ENCODE assay signal across 8 cellular contexts in genomic region chr5:177455036-177455660, GRCh38. TPM values are rescaled to one million over a fixed set of nuclear protein-coding genes. Genes with fewer than 3 reads are reported as not detected.
DNase-seq lines count a peak whose midpoint lies in the region; ATAC-seq, FAIRE-seq and TF ChIP-seq lines count a peak whose summit lies in the region.

No MANE protein-coding gene starts in this region.

- TF ChIP-seq POLR2A in testis (IDR thresholded peaks at IDR 0.05): no peak

- H3K27me3 Mint-ChIP-seq in activated T-helper 17 cell treated with anti-CD3 and anti-CD28 coated beads, Interleukin-2, amount 50 U/mL, for 72 hours: no peaks in the 10 kb centered on the region

- peak; percentile 44 for ATAC-seq in GM21447 (IDR thresholded peaks at IDR 0.05; ENCODE audit: unreplicated experiment)
- ATAC-seq in activated T-helper 17 cell treated with anti-CD3 and anti-CD28 coated beads, Interleukin-2, amount 50 U/mL, for 72 hours (replicated peaks): peak; percentile 65

- H3K9me3 ChIP-seq in testis: no peaks in the 10 kb centered on the region

- H3K27ac ChIP-seq in testis: peak overlapping the region; percentile 55 to 64

- H3K36me3 ChIP-seq in testis (ENCODE audit: low read depth, missing control alignments): no peaks in the 10 kb centered on the region

- H3K9me3 Mint-ChIP-seq in activated T-helper 17 cell treated with anti-CD3 and anti-CD28 coated beads, Interleukin-2, amount 50 U/mL, for 72 hours: no peaks in the 10 kb centered on the region

- FAIRE-seq in RCC 7860 (lab: Jason Lieb, UNC): no peak

- 0% methylated on average over 28 of the region's 80 CpGs; no CpG with 5 or more reads in 1 of the 2 donors for WGBS in testis, 2 donors

- intact Hi-C loops in testis (cut with DNase I; ENCODE audit: low total_unique reads): loop anchor here (5.0 kb wide), 1 partner anchor 53 kb away; the partner anchor contains the start of gene PFN3

- H3K4me1 Mint-ChIP-seq in activated T-helper 17 cell treated with anti-CD3 and anti-CD28 coated beads, Interleukin-2, amount 50 U/mL, for 72 hours: no peaks in the 10 kb centered on the region

- H3K4me3 ChIP-seq in foreskin fibroblast (ENCODE audit: low read depth in 1 of 2, low read length in 2 of 2): peak overlapping the region; percentile 48 to 52
- H3K4me3 ChIP-seq in testis: peak overlapping the region; percentile 58 to 66

- peak; percentile 78 for DNase-seq in DMS53 treated with DMSO at 0.1 percent for 48 hours (lab: John Stamatoyannopoulos, UW; ENCODE audit: unreplicated experiment)
- peak; percentile 98 for DNase-seq in HuH-7.5 (ENCODE audit: low spot score)
- DNase-seq in RCC 7860 (ENCODE audit: low spot score): peak; percentile 64
- peak; percentile 56 to 80 for DNase-seq in foreskin fibroblast
- peak in 37 of 56 donors; percentile 25 to 75 (median 51) for DNase-seq in nucleus accumbens (lab: John Stamatoyannopoulos, UW)
- peak; percentile 84 for DNase-seq in testis

- no peak overlapping the region for H3K27ac Mint-ChIP-seq in activated T-helper 17 cell treated with anti-CD3 and anti-CD28 coated beads, Interleukin-2, amount 50 U/mL, for 72 hours

- H3K27me3 ChIP-seq in testis: no peaks in the 10 kb centered on the region

- no peaks in the 10 kb centered on the region for H3K36me3 Mint-ChIP-seq in activated T-helper 17 cell treated with anti-CD3 and anti-CD28 coated beads, Interleukin-2, amount 50 U/mL, for 72 hours (ENCODE audit: low read depth)

- peaks cover 14% of the 10 kb centered on the region for H3K4me1 ChIP-seq in testis

- H3K4me3 Mint-ChIP-seq in activated T-helper 17 cell treated with anti-CD3 and anti-CD28 coated beads, Interleukin-2, amount 50 U/mL, for 72 hours: peak overlapping the region; percentile 66

- TF ChIP-seq CTCF in foreskin fibroblast (IDR thresholded peaks at IDR 0.05; ENCODE audit: low read depth, low read length) (peak; percentile 55), testis (IDR thresholded peaks at IDR 0.05) (peak; percentile 43 to 85 (median 78))

RNA-seq across cellular contexts. Expression of gene PRR7, which starts 8.5 kb away (rescaled TPM):
- total RNA-seq in activated T-helper 17 cell treated with anti-CD3 and anti-CD28 coated beads, Interleukin-2, amount 50 U/mL, for 72 hours: 10 to 100 TPM in 1 of 2 donors, 1 to 10 TPM in 1; 8.2 to 13.6 TPM
- total RNA-seq in testis: 10 to 100 TPM; 19.9 to 23.2 TPM
- polyA plus RNA-seq in testis (ENCODE audit: insufficient read depth, low read depth, low replicate concordance): 2.8 TPM

RNA-seq across cellular contexts. Expression of gene DBN1, which starts 18.3 kb away (rescaled TPM):
- 1 to 10 TPM; 2.3 to 3.1 TPM for total RNA-seq in activated T-helper 17 cell treated with anti-CD3 and anti-CD28 coated beads, Interleukin-2, amount 50 U/mL, for 72 hours
- total RNA-seq in testis: 10 to 100 TPM; 69.6 to 83.1 TPM
- 50.5 TPM for polyA plus RNA-seq in testis (ENCODE audit: insufficient read depth, low read depth, low replicate concordance)

RNA-seq across cellular contexts. Expression of gene GRK6, which starts 28.7 kb away (rescaled TPM):
- 100 to 1,000 TPM; 108 to 130 TPM for total RNA-seq in activated T-helper 17 cell treated with anti-CD3 and anti-CD28 coated beads, Interleukin-2, amount 50 U/mL, for 72 hours
- total RNA-seq in testis: 10 to 100 TPM; 51.8 to 57.0 TPM
- 32.6 TPM for polyA plus RNA-seq in testis (ENCODE audit: insufficient read depth, low read depth, low replicate concordance)

RNA-seq across cellular contexts. Expression of gene PDLIM7, which starts 42.3 kb away (rescaled TPM):
- 10 to 100 TPM; 34.9 to 38.8 TPM for total RNA-seq in activated T-helper 17 cell treated with anti-CD3 and anti-CD28 coated beads, Interleukin-2, amount 50 U/mL, for 72 hours
- 100 to 1,000 TPM in 1 of 2 donors, 10 to 100 TPM in 1; 90.5 to 118 TPM for total RNA-seq in testis
- polyA plus RNA-seq in testis (ENCODE audit: insufficient read depth, low read depth, low replicate concordance): 72.2 TPM

RNA-seq across cellular contexts. Expression of gene F12, which starts 45.8 kb away (rescaled TPM):
- total RNA-seq in activated T-helper 17 cell treated with anti-CD3 and anti-CD28 coated beads, Interleukin-2, amount 50 U/mL, for 72 hours: 1 to 10 TPM; 3.7 to 4.6 TPM
- 1 to 10 TPM; 5.3 to 5.8 TPM for total RNA-seq in testis
- polyA plus RNA-seq in testis (ENCODE audit: insufficient read depth, low read depth, low replicate concordance): 4.9 TPM

Comparison
In these comparisons a context has a peak if more than half of its experiments do, and no peak if none do; other contexts are left out.
1. Peak in every context shown above with its lines: DNase-seq, ATAC-seq, H3K4me3 ChIP-seq and H3K27ac ChIP-seq.
2. RNA of gene DBN1, which starts 18.3 kb away (total RNA-seq): 69.6 to 83.1 TPM in testis; 2.3 to 3.1 TPM in activated T-helper 17 cell treated with anti-CD3 and anti-CD28 coated beads, Interleukin-2, amount 50 U/mL, for 72 hours; every median in the first group is over 10 times any median in the second.